ENCODE assay signal across 9 cellular contexts in genomic region chr22:37566329-37566837, GRCh38. TPM values are rescaled to one million over a fixed set of nuclear protein-coding genes. Genes with fewer than 3 reads are reported as not detected.
A peak's percentile ranks its signal among the peaks of the same experiment; 100 is the strongest.
DNase-seq lines count a peak whose midpoint lies in the region; TF ChIP-seq lines count a peak whose summit lies in the region.
"Had no signal": no experiment of that assay in that cellular context is flagged by ENCODE, and none has a peak within 500 bp of the region (broad histone marks: within the 10 kb centered on the region; RNA-seq: fewer than 3 reads in every experiment).

No MANE protein-coding gene starts in this region.

- TF ChIP-seq CTCF in Peyer's patch (IDR thresholded peaks at IDR 0.05), result no peak
- no peak for TF ChIP-seq CTCF in stomach (IDR thresholded peaks at IDR 0.05)

- H3K27ac ChIP-seq in Peyer's patch (peak overlapping the region in 3 of 4 donors; percentile 27 to 93 (median 27)), layer of hippocampus (ENCODE audit: low read depth, low read length) (peak overlapping the region; percentile 99), stomach (peak overlapping the region; percentile 89 to 100 (median 99))

- H3K36me3 ChIP-seq in Peyer's patch, result peaks cover 0 to 17% (median 0%) of the 10 kb centered on the region in 3 donors
- peaks cover 20 to 38% (median 30%) of the 10 kb centered on the region in 4 donors for H3K36me3 ChIP-seq in stomach

- H3K27me3 ChIP-seq in Peyer's patch, result no peaks in the 10 kb centered on the region
- no peaks in the 10 kb centered on the region for H3K27me3 ChIP-seq in layer of hippocampus (ENCODE audit: control insufficient read depth, insufficient read depth, low read length)
- H3K27me3 ChIP-seq in stomach, result peaks cover 0 to 14% (median 0%) of the 10 kb centered on the region in 3 donors

- peak overlapping the region in 1 of 4 donors; percentile 16 for H3K4me3 ChIP-seq in Peyer's patch
- H3K4me3 ChIP-seq in stomach, result peak overlapping the region in 3 of 4 donors; percentile 18 to 67 (median 26)

- intact Hi-C loops in stomach (cut with DNase I; ENCODE audit: low total_unique reads), result no loop called here

- H3K4me1 ChIP-seq in Peyer's patch, result peaks cover 11 to 97% (median 32%) of the 10 kb centered on the region in 4 donors
- peaks cover 83 to 100% (median 98%) of the 10 kb centered on the region in 4 donors for H3K4me1 ChIP-seq in stomach

- H3K9me3 ChIP-seq in Peyer's patch, result no peaks in the 10 kb centered on the region
- H3K9me3 ChIP-seq in stomach, result no peaks in the 10 kb centered on the region

- no peak for TF ChIP-seq EP300 in stomach (IDR thresholded peaks at IDR 0.05)

- DNase-seq in Peyer's patch, result peak in 1 of 3 donors; percentile 63
- DNase-seq in activated gamma-delta T cell treated with anti-CD3 and anti-CD28 coated beads, Interleukin-2, amount 50 U/mL, for 16 hours (ENCODE audit: low read depth), result peak; percentile 43
- DNase-seq in stomach, result no peak
- no peak for DNase-seq in NCI-H446 treated with DMSO at 0.1 percent for 48 hours (lab: John Stamatoyannopoulos, UW)
- no peak for DNase-seq in ecto neural progenitor cell (ENCODE audit: low spot score)
- DNase-seq in NCI-H1048 (lab: John Stamatoyannopoulos, UW), result no peak
- no peak for DNase-seq in NCI-H524 (lab: John Stamatoyannopoulos, UW)
- DNase-seq: midbrain had no signal

- WGBS in stomach, 5 donors, result 17 to 29% (median 25%) methylated on average over 6 to 28 of the region's 28 CpGs

- no peak for TF ChIP-seq POLR2A in Peyer's patch (IDR thresholded peaks at IDR 0.05)
- TF ChIP-seq POLR2A in stomach (IDR thresholded peaks at IDR 0.05), result no peak

RNA-seq across cellular contexts. Expression of gene CDC42EP1, which starts 6.1 kb away (rescaled TPM):
- total RNA-seq in Peyer's patch, result 10 to 100 TPM; 22.3 to 41.0 (median 34.7) TPM
- 100 to 1,000 TPM in 2 of 5 donors, 10 to 100 TPM in 3; 28.6 to 195 (median 66.3) TPM for total RNA-seq in stomach
- 100 to 1,000 TPM in 1 of 3 donors, 10 to 100 TPM in 2; 70.2 to 112 (median 90.1) TPM for polyA plus RNA-seq in stomach

RNA-seq across cellular contexts. Expression of gene LGALS2, which starts 13.5 kb away (rescaled TPM):
- total RNA-seq in Peyer's patch (100 to 1,000 TPM in 2 of 4 donors, 10 to 100 TPM in 2; 19.8 to 190 (median 92.7) TPM), stomach (1 to 10 TPM in 1 of 5 donors, not detected in 4; 4.2 TPM)
- 1 to 10 TPM; 4.1 to 7.1 (median 5.0) TPM for polyA plus RNA-seq in stomach

RNA-seq across cellular contexts. Expression of gene GGA1, which starts 42.3 kb away (rescaled TPM):
- total RNA-seq in Peyer's patch, result 100 to 1,000 TPM in 3 of 4 donors, 10 to 100 TPM in 1; 67.1 to 189 (median 117) TPM
- 10 to 100 TPM; 39.5 to 87.9 (median 55.6) TPM for total RNA-seq in stomach
- 10 to 100 TPM; 30.3 to 43.6 (median 34.1) TPM for polyA plus RNA-seq in stomach

RNA-seq across cellular contexts. Expression of gene CARD10, which starts 47.2 kb away (rescaled TPM):
- total RNA-seq in Peyer's patch, result 100 to 1,000 TPM in 3 of 4 donors, 10 to 100 TPM in 1; 74.3 to 142 (median 123) TPM
- total RNA-seq in stomach, result 100 to 1,000 TPM in 1 of 5 donors, 10 to 100 TPM in 2, 1 to 10 TPM in 2; 5.5 to 120 (median 28.4) TPM
- 10 to 100 TPM; 11.3 to 17.8 (median 13.6) TPM for polyA plus RNA-seq in stomach

Comparison
In these comparisons a context has a peak if more than half of its experiments do, and no peak if none do; other contexts are left out.
1. H3K27ac ChIP-seq: peak in every context shown above with its lines; median percentile 99 in layer of hippocampus; 99 in stomach; 27 in Peyer's patch.